Comparison of ENCODE assay signal across 9 cellular contexts in the genomic region with DNA sequence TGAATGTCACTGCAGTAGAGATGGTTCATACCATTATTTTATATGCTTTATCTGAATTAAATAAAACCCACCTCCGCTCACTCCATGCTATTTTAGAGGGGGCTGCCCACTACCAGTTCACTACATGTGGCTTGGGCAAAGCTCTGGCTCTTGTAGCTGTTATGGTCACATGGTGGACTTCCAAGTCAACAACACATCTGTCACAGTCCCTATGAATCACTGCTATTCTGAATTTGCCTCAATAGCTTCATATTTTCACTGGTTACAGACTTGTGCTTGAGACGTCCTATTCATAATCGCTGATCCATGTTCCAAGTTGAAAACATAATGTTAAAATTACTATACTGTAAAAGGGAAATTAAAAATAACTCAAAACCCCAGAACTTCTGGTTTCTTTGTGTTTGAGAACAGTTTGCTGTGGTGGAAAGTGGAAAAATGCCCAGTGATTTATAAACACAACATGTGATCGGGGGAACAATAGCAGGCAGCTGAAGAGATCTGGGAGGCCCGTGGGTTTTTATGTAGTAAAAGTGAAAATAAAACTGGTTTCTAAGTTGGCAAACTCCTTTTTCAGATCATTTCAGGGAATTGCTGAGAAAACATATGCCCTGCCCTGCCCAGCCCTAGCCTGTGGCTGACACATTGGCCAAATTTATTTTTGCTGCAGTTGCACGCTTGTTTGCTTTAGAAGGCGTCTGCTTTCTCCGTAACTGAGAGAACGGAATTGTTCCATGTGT.
DNase-seq lines count a peak whose midpoint lies in the region; ATAC-seq and TF ChIP-seq lines count a peak whose summit lies in the region.
"Had no signal": no experiment of that assay in that cellular context is flagged by ENCODE, and none has a peak within 500 bp of the region (broad histone marks: within the 10 kb centered on the region; RNA-seq: fewer than 3 reads in every experiment).

No MANE protein-coding gene starts in this region.

- H3K4me3 ChIP-seq in SJCRH30 (peak overlapping the region; percentile 24), foreskin fibroblast (ENCODE audit: low read depth in 1 of 2, low read length in 2 of 2) (peak overlapping the region; percentile 39 to 45), WERI-Rb-1 (ENCODE audit: low read depth, low read length) (no peak overlapping the region)

- no peak for TF ChIP-seq CTCF in foreskin fibroblast (IDR thresholded peaks at IDR 0.05; ENCODE audit: low read depth, low read length)
- TF ChIP-seq CTCF in WERI-Rb-1 (IDR thresholded peaks at IDR 0.05; ENCODE audit: low read depth, low read length) = no peak

- intact Hi-C loops in sciatic nerve (cut with DNase I) = no loop called here
- intact Hi-C loops in activated CD4-positive, alpha-beta memory T cell treated with anti-CD3 and anti-CD28 coated beads for 36 hours (cut with micrococcal nuclease) = no loop called here

- H3K4me1 ChIP-seq in SJCRH30 = no peaks in the 10 kb centered on the region

- peak; percentile 63 for ATAC-seq in sciatic nerve
- no peak for ATAC-seq in activated CD8-positive, alpha-beta memory T cell treated with anti-CD3 and anti-CD28 coated beads, Interleukin-2, amount 10 ng/mL, durations not matched to agents 7 days and 5 days
- ATAC-seq in stimulated activated memory B cell treated with anti-CD40 and anti-IgM and Interleukin-4, amounts not matched to agents 10 μg/mL and 1 μg/mL and 100 μg/mL, for 72 hours = no peak

- CTCF ChIA-PET in activated CD8-positive, alpha-beta memory T cell treated with anti-CD3 and anti-CD28 coated beads, Interleukin-2, amount 10 ng/mL, durations not matched to agents 7 days and 5 days (lab: Charles Lee) = interaction anchor here (1.1 kb wide), 1 partner anchor 155 kb away, joined by 3 read pairs; no protein-coding TSS in a partner anchor
- CTCF ChIA-PET in activated CD4-positive, alpha-beta memory T cell treated with anti-CD3 and anti-CD28 coated beads for 36 hours (lab: Charles Lee) = no interaction called here

- peaks cover 26% of the 10 kb centered on the region for H3K27me3 Mint-ChIP-seq in activated CD8-positive, alpha-beta memory T cell treated with anti-CD3 and anti-CD28 coated beads, Interleukin-2, amount 10 ng/mL, durations not matched to agents 7 days and 5 days
- peaks cover 8% of the 10 kb centered on the region for H3K27me3 Mint-ChIP-seq in stimulated activated memory B cell treated with anti-CD40 and anti-IgM and Interleukin-4, amounts not matched to agents 10 μg/mL and 1 μg/mL and 100 μg/mL, for 72 hours
- H3K27me3 Mint-ChIP-seq in activated CD4-positive, alpha-beta memory T cell treated with anti-CD3 and anti-CD28 coated beads for 36 hours = peaks cover 5% of the 10 kb centered on the region

- H3K9me3 ChIP-seq in SJCRH30 (replicated peaks) (no peaks in the 10 kb centered on the region), WERI-Rb-1 (ENCODE audit: severe bottlenecking) (peaks cover 3% of the 10 kb centered on the region)

- no peak overlapping the region for H3K27ac ChIP-seq in SJCRH30
- H3K27ac ChIP-seq in WERI-Rb-1 = no peak overlapping the region

- H3K36me3 ChIP-seq in SJCRH30 (no peaks in the 10 kb centered on the region), WERI-Rb-1 (no peaks in the 10 kb centered on the region)

- no peak overlapping the region for H3K27ac Mint-ChIP-seq in activated CD8-positive, alpha-beta memory T cell treated with anti-CD3 and anti-CD28 coated beads, Interleukin-2, amount 10 ng/mL, durations not matched to agents 7 days and 5 days
- H3K27ac Mint-ChIP-seq in stimulated activated memory B cell treated with anti-CD40 and anti-IgM and Interleukin-4, amounts not matched to agents 10 μg/mL and 1 μg/mL and 100 μg/mL, for 72 hours = no peak overlapping the region
- H3K27ac Mint-ChIP-seq in activated CD4-positive, alpha-beta memory T cell treated with anti-CD3 and anti-CD28 coated beads for 36 hours = no peak overlapping the region

- H3K27me3 ChIP-seq in SJCRH30 (no peaks in the 10 kb centered on the region), WERI-Rb-1 (ENCODE audit: insufficient read depth, low read depth, severe bottlenecking) (no peaks in the 10 kb centered on the region)

- DNase-seq in ELR (ENCODE audit: low read depth) = peak; percentile 42
- no peak for DNase-seq in SJCRH30
- DNase-seq in foreskin fibroblast = peak; percentile 32 to 70
- DNase-seq in sciatic nerve (ENCODE audit: low spot score) = no peak
- no peak for DNase-seq in WERI-Rb-1
- DNase-seq in activated CD8-positive, alpha-beta memory T cell treated with anti-CD3 and anti-CD28 coated beads, Interleukin-2, amount 10 ng/mL, durations not matched to agents 7 days and 5 days = no peak
- no peak for DNase-seq in activated CD4-positive, alpha-beta memory T cell treated with anti-CD3 and anti-CD28 coated beads for 36 hours
- DNase-seq: stimulated activated CD8-positive, alpha-beta memory T cell treated with anti-CD3 and anti-CD28 coated beads, Interleukin-4, amount 100 ng/mL, for 48 hours had no signal

- no peaks in the 10 kb centered on the region for H3K36me3 Mint-ChIP-seq in activated CD8-positive, alpha-beta memory T cell treated with anti-CD3 and anti-CD28 coated beads, Interleukin-2, amount 10 ng/mL, durations not matched to agents 7 days and 5 days
- no peaks in the 10 kb centered on the region for H3K36me3 Mint-ChIP-seq in stimulated activated memory B cell treated with anti-CD40 and anti-IgM and Interleukin-4, amounts not matched to agents 10 μg/mL and 1 μg/mL and 100 μg/mL, for 72 hours
- no peaks in the 10 kb centered on the region for H3K36me3 Mint-ChIP-seq in activated CD4-positive, alpha-beta memory T cell treated with anti-CD3 and anti-CD28 coated beads for 36 hours

- H3K4me1 Mint-ChIP-seq in activated CD8-positive, alpha-beta memory T cell treated with anti-CD3 and anti-CD28 coated beads, Interleukin-2, amount 10 ng/mL, durations not matched to agents 7 days and 5 days = peaks cover 8% of the 10 kb centered on the region
- peaks cover 7% of the 10 kb centered on the region for H3K4me1 Mint-ChIP-seq in stimulated activated memory B cell treated with anti-CD40 and anti-IgM and Interleukin-4, amounts not matched to agents 10 μg/mL and 1 μg/mL and 100 μg/mL, for 72 hours
- H3K4me1 Mint-ChIP-seq in activated CD4-positive, alpha-beta memory T cell treated with anti-CD3 and anti-CD28 coated beads for 36 hours (ENCODE audit: low read depth) = no peaks in the 10 kb centered on the region

- H3K9me3 Mint-ChIP-seq in activated CD8-positive, alpha-beta memory T cell treated with anti-CD3 and anti-CD28 coated beads, Interleukin-2, amount 10 ng/mL, durations not matched to agents 7 days and 5 days (ENCODE audit: low read depth) = no peaks in the 10 kb centered on the region
- peaks cover 2% of the 10 kb centered on the region for H3K9me3 Mint-ChIP-seq in stimulated activated memory B cell treated with anti-CD40 and anti-IgM and Interleukin-4, amounts not matched to agents 10 μg/mL and 1 μg/mL and 100 μg/mL, for 72 hours
- H3K9me3 Mint-ChIP-seq in activated CD4-positive, alpha-beta memory T cell treated with anti-CD3 and anti-CD28 coated beads for 36 hours = no peaks in the 10 kb centered on the region

- POLR2A ChIA-PET in activated CD4-positive, alpha-beta memory T cell treated with anti-CD3 and anti-CD28 coated beads for 36 hours (lab: Charles Lee) = no interaction called here

- H3K4me3 Mint-ChIP-seq in activated CD8-positive, alpha-beta memory T cell treated with anti-CD3 and anti-CD28 coated beads, Interleukin-2, amount 10 ng/mL, durations not matched to agents 7 days and 5 days = no peak overlapping the region
- no peak overlapping the region for H3K4me3 Mint-ChIP-seq in stimulated activated memory B cell treated with anti-CD40 and anti-IgM and Interleukin-4, amounts not matched to agents 10 μg/mL and 1 μg/mL and 100 μg/mL, for 72 hours
- H3K4me3 Mint-ChIP-seq in activated CD4-positive, alpha-beta memory T cell treated with anti-CD3 and anti-CD28 coated beads for 36 hours = no peak overlapping the region

Comparison
In these comparisons a context has a peak if more than half of its experiments do, and no peak if none do; other contexts are left out.
1. DNase-seq: peak in ELR (single experiment) and foreskin fibroblast (2 of 2); none in SJCRH30 (0 of 2), sciatic nerve (single experiment), WERI-Rb-1 (single experiment), activated CD8-positive, alpha-beta memory T cell treated with anti-CD3 and anti-CD28 coated beads, Interleukin-2, amount 10 ng/mL, durations not matched to agents 7 days and 5 days (single experiment) and activated CD4-positive, alpha-beta memory T cell treated with anti-CD3 and anti-CD28 coated beads for 36 hours (single experiment).